5 cellular contexts compared by ENCODE assay signal in the genomic region with DNA sequence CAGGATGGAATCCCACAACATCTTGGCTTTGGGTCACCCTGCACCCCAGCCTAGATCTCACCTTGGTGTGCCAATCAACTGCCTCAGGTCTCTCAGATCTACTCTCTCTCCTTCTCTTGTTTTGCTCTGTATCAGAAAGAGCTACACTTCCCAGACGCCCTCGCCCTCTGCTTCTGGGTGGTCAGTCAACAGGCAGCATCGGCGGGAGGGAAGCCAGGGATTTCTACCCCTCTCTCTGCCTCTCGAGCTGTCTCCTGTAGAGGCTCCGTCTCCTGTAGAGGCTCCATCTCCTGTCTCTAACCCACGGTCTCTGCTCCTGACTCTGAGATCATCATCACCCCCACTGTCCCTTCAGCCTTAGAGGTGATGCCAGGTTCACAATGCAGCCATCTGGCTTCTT.
"Had no signal": no experiment of that assay in that cellular context is flagged by ENCODE, and none has a peak within 500 bp of the region (broad histone marks: within the 10 kb centered on the region; RNA-seq: fewer than 3 reads in every experiment).

No MANE protein-coding gene starts in this region.

- DNase-seq: IMR-90 had no signal

- H3K36me3 Mint-ChIP-seq: IgD-negative memory B cell had no signal

- H3K4me1 Mint-ChIP-seq: IgD-negative memory B cell had no signal

- H3K4me3 Mint-ChIP-seq: IgD-negative memory B cell had no signal

- ATAC-seq: HepG2, K562 had no signal

- H3K27me3 Mint-ChIP-seq: IgD-negative memory B cell had no signal

- H3K27ac ChIP-seq: HL-60 had no signal

- H3K4me3 ChIP-seq: K562 had no signal
